In the genomic region with DNA sequence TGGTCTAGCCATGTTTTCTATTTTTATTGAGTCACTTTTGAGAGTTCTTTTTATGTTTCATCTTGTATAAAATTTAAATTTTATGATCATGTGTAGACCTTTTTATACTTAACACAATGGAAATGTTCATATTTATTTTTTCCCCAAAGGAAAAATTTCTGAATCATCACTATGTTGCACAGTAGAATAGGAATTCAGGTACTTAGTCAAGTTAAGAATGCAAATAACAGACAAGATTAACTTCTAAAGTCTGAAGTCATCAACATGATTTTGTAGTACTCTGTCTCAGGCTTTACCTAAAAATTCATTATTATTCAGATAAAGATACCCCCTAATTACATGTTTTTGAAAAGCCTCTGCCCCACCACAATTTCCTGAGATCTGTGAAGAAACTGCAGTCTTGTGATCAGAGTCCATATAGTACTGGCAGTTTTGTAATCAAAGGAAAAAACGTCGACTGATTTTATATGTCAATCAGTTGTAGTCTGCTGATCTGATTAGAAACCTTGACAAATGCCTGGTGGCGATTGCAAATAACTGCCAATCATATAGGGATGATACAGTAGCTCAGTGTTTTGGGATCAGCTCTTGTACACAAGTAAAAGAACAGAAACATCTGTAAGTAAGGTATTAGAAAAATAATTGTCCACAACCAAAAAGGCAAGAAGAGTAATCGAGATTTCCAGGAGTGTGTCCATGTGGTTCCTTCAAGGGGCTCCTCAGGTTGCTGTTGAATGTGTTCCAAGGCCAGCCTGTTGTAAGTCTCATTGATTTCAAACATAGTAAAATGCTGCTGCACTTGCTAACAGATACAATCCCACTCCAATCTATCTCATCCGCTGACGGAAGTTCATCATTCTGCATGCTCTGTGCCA, we compare ENCODE assay signal across 21 cellular contexts.
"Had no signal": no experiment of that assay in that cellular context is flagged by ENCODE, and none has a peak within 500 bp of the region (broad histone marks: within the 10 kb centered on the region; RNA-seq: fewer than 3 reads in every experiment).

No MANE protein-coding gene starts in this region.

- H3K27ac Mint-ChIP-seq: activated CD4-positive, alpha-beta T cell treated with anti-CD3 and anti-CD28 coated beads, Interleukin-2, amount 10 ng/mL, durations not matched to agents 24 days and 14 days; activated CD8-positive, alpha-beta T cell treated with anti-CD3 and anti-CD28 coated beads for 36 hours; activated naive CD4-positive, alpha-beta T cell treated with anti-CD3 and anti-CD28 coated beads for 36 hours; activated naive CD8-positive, alpha-beta T cell treated with anti-CD3 and anti-CD28 coated beads, Interleukin-2, amount 50 U/mL, for 24 hours; activated T-helper 2 cell treated with anti-CD3 and anti-CD28 coated beads, Interferon-gamma antibody, Interleukin-2, Interleukin-4, amounts not matched to agents 10 μg/mL and 5 μg/mL and 100 μg/mL, durations not matched to agents 14 hours and 24 hours and 36 hours; dendritic cell treated with granulocyte-macrophage colony-stimulating factor and Interleukin-4, amounts not matched to agents 40 ng/mL and 50 ng/mL, for 4 days; progenitor cell of endocrine pancreas had no signal

- H3K4me3 Mint-ChIP-seq: activated CD4-positive, alpha-beta T cell treated with anti-CD3 and anti-CD28 coated beads, Interleukin-2, amount 10 ng/mL, durations not matched to agents 24 days and 14 days; activated CD8-positive, alpha-beta T cell treated with anti-CD3 and anti-CD28 coated beads for 36 hours; activated naive CD4-positive, alpha-beta T cell treated with anti-CD3 and anti-CD28 coated beads for 36 hours; activated naive CD8-positive, alpha-beta T cell treated with anti-CD3 and anti-CD28 coated beads, Interleukin-2, amount 50 U/mL, for 24 hours; dendritic cell treated with granulocyte-macrophage colony-stimulating factor and Interleukin-4, amounts not matched to agents 40 ng/mL and 50 ng/mL, for 4 days had no signal

- H3K4me1 ChIP-seq: breast epithelium, tibial nerve had no signal

- H3K27me3 ChIP-seq: breast epithelium, left lung, tibial nerve had no signal

- FAIRE-seq: endothelial cell of umbilical vein, urothelium cell line had no signal

- H3K9me3 ChIP-seq: breast epithelium, left lung, tibial nerve had no signal

- DNase-seq: activated CD4-positive, alpha-beta T cell treated with anti-CD3 and anti-CD28 coated beads, Interleukin-2, amount 10 ng/mL, durations not matched to agents 24 days and 14 days; activated CD8-positive, alpha-beta T cell treated with anti-CD3 and anti-CD28 coated beads for 36 hours; activated naive CD4-positive, alpha-beta T cell treated with anti-CD3 and anti-CD28 coated beads for 36 hours; activated naive CD8-positive, alpha-beta T cell treated with anti-CD3 and anti-CD28 coated beads, Interleukin-2, amount 50 U/mL, for 24 hours; activated T-cell treated with anti-CD3 and anti-CD28 coated beads, Interleukin-2, amount 50 U/mL, for 1 hour; aorta; effector CD8-positive, alpha-beta T cell; left lung; occipital lobe; stimulated activated CD4-positive, alpha-beta T cell treated with anti-CD3 and anti-CD28 coated beads, Interleukin-2, amount 100 ng/mL, for 24 hours; stimulated activated naive CD8-positive, alpha-beta T cell treated with anti-CD3 and anti-CD28 coated beads, Interleukin-15, Interleukin-2, amounts not matched to agents 100 U/mL and 50 U/mL, for 24 hours; substantia nigra; T-helper 1 cell; T-helper 9 cell had no signal

- H3K27me3 Mint-ChIP-seq: dendritic cell treated with granulocyte-macrophage colony-stimulating factor and Interleukin-4, amounts not matched to agents 40 ng/mL and 50 ng/mL, for 4 days; progenitor cell of endocrine pancreas had no signal

- H3K36me3 ChIP-seq: breast epithelium, left lung, tibial nerve had no signal

- H3K27ac ChIP-seq: breast epithelium, left lung, tibial nerve had no signal

- H3K4me1 Mint-ChIP-seq: activated CD4-positive, alpha-beta T cell treated with anti-CD3 and anti-CD28 coated beads, Interleukin-2, amount 10 ng/mL, durations not matched to agents 24 days and 14 days; activated naive CD8-positive, alpha-beta T cell treated with anti-CD3 and anti-CD28 coated beads, Interleukin-2, amount 50 U/mL, for 24 hours had no signal

- H3K4me3 ChIP-seq: breast epithelium, left lung, tibial nerve had no signal

- H3K9me3 Mint-ChIP-seq: activated CD4-positive, alpha-beta T cell treated with anti-CD3 and anti-CD28 coated beads, Interleukin-2, amount 10 ng/mL, durations not matched to agents 24 days and 14 days; activated CD8-positive, alpha-beta T cell treated with anti-CD3 and anti-CD28 coated beads for 36 hours; activated naive CD4-positive, alpha-beta T cell treated with anti-CD3 and anti-CD28 coated beads for 36 hours; activated naive CD8-positive, alpha-beta T cell treated with anti-CD3 and anti-CD28 coated beads, Interleukin-2, amount 50 U/mL, for 24 hours; activated T-helper 2 cell treated with anti-CD3 and anti-CD28 coated beads, Interferon-gamma antibody, Interleukin-2, Interleukin-4, amounts not matched to agents 10 μg/mL and 5 μg/mL and 100 μg/mL, durations not matched to agents 14 hours and 24 hours and 36 hours; dendritic cell treated with granulocyte-macrophage colony-stimulating factor and Interleukin-4, amounts not matched to agents 40 ng/mL and 50 ng/mL, for 4 days had no signal

- ATAC-seq: activated CD8-positive, alpha-beta T cell treated with anti-CD3 and anti-CD28 coated beads for 36 hours; activated naive CD8-positive, alpha-beta T cell treated with anti-CD3 and anti-CD28 coated beads, Interleukin-2, amount 50 U/mL, for 24 hours; stimulated activated naive CD8-positive, alpha-beta T cell treated with anti-CD3 and anti-CD28 coated beads, Interleukin-15, Interleukin-2, amounts not matched to agents 100 U/mL and 50 U/mL, for 24 hours had no signal
